ENCODE assay signal across 21 cellular contexts in the genomic region with DNA sequence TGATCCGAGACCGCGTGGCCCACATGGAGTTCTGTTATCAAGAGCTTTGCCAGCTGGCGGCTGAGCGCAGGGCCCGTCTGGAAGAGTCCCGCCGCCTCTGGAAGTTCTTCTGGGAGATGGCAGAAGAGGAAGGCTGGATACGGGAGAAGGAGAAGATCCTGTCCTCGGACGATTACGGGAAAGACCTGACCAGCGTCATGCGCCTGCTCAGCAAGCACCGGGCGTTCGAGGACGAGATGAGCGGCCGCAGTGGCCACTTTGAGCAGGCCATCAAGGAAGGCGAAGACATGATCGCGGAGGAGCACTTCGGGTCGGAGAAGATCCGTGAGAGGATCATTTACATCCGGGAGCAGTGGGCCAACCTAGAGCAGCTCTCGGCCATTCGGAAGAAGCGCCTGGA.
DNase-seq lines count a peak whose midpoint lies in the region; ATAC-seq and TF ChIP-seq lines count a peak whose summit lies in the region.
"Had no signal": no experiment of that assay in that cellular context is flagged by ENCODE, and none has a peak within 500 bp of the region (broad histone marks: within the 10 kb centered on the region; RNA-seq: fewer than 3 reads in every experiment).

No MANE protein-coding gene starts in this region.

- ATAC-seq in body of pancreas, result no peak
- no peak for ATAC-seq in psoas muscle
- ATAC-seq in HG03159 (IDR thresholded peaks at IDR 0.05; ENCODE audit: unreplicated experiment), result no peak
- ATAC-seq: HCT116, PC-3, right cardiac atrium had no signal

- H3K4me3 ChIP-seq in Caco-2 (ENCODE audit: low read depth, low read length) (no peak overlapping the region), OCI-LY1 (ENCODE audit: low read depth, low read length, poor library complexity, severe bottlenecking) (no peak overlapping the region), body of pancreas (no peak overlapping the region), smooth muscle cell (no peak overlapping the region), psoas muscle (no peak overlapping the region)
- H3K4me3 ChIP-seq: lung, thyroid gland had no signal

- H3K4me1 ChIP-seq in Caco-2 (peaks cover 13% of the 10 kb centered on the region), OCI-LY1 (ENCODE audit: insufficient read depth, low read length, severe bottlenecking) (peaks cover 30% of the 10 kb centered on the region), body of pancreas (peaks cover 48% of the 10 kb centered on the region), smooth muscle cell (ENCODE audit: low read depth) (peaks cover 7% of the 10 kb centered on the region), psoas muscle (peaks cover 20% of the 10 kb centered on the region)

- H3K4me2 ChIP-seq in OCI-LY1 (ENCODE audit: low read length) (no peak overlapping the region), smooth muscle cell (no peak overlapping the region)

- no peaks in the 10 kb centered on the region for H3K9me3 Mint-ChIP-seq in Caco-2 (ENCODE audit: unreplicated experiment)
- H3K9me3 Mint-ChIP-seq: activated naive CD4-positive, alpha-beta T cell treated with anti-CD3 and anti-CD28 coated beads, Interleukin-2, amount 10 ng/mL, durations not matched to agents 7 days and 5 days had no signal

- H3K9ac ChIP-seq in OCI-LY1 (ENCODE audit: low read length) (no peak overlapping the region), smooth muscle cell (ENCODE audit: low read depth) (no peak overlapping the region)

- H2AFZ ChIP-seq in OCI-LY1 (ENCODE audit: low read length) (no peak overlapping the region), smooth muscle cell (ENCODE audit: low read depth) (no peak overlapping the region)

- POLR2A ChIA-PET in Caco-2 (lab: Charles Lee), result no interaction called here

- H4K20me1 ChIP-seq in OCI-LY1 (ENCODE audit: insufficient read depth, low read length) (no peaks in the 10 kb centered on the region), smooth muscle cell (ENCODE audit: low read depth) (no peaks in the 10 kb centered on the region)

- peaks cover 19% of the 10 kb centered on the region for H3K4me1 Mint-ChIP-seq in Caco-2 (ENCODE audit: low read depth, unreplicated experiment)

- H3K9me2 ChIP-seq in OCI-LY1 (ENCODE audit: low read depth, low read length), result no peaks in the 10 kb centered on the region

- H3K27me3 ChIP-seq in Caco-2 (replicated peaks; ENCODE audit: control insufficient read depth, insufficient read depth, low read length) (no peaks in the 10 kb centered on the region), OCI-LY1 (ENCODE audit: insufficient read depth, low read length) (no peaks in the 10 kb centered on the region), body of pancreas (no peaks in the 10 kb centered on the region), smooth muscle cell (ENCODE audit: low read depth) (no peaks in the 10 kb centered on the region), psoas muscle (ENCODE audit: insufficient read depth in 3 of 3, low read length in 2 of 3) (no peaks in the 10 kb centered on the region)
- H3K27me3 ChIP-seq: thyroid gland had no signal

- H3K79me2 ChIP-seq in OCI-LY1 (ENCODE audit: insufficient read depth, low read length), result no peaks in the 10 kb centered on the region
- peaks cover 50% of the 10 kb centered on the region for H3K79me2 ChIP-seq in smooth muscle cell (ENCODE audit: low read depth)

- CTCF ChIA-PET in Caco-2 (lab: Charles Lee), result no interaction called here

- H3K27ac Mint-ChIP-seq in Caco-2 (ENCODE audit: unreplicated experiment), result peak overlapping the region; percentile 51
- H3K27ac Mint-ChIP-seq: activated naive CD4-positive, alpha-beta T cell treated with anti-CD3 and anti-CD28 coated beads, Interleukin-2, amount 10 ng/mL, durations not matched to agents 7 days and 5 days had no signal

- H3K27me3 Mint-ChIP-seq in Caco-2 (ENCODE audit: insufficient read depth, unreplicated experiment), result no peaks in the 10 kb centered on the region
- H3K27me3 Mint-ChIP-seq: activated naive CD4-positive, alpha-beta T cell treated with anti-CD3 and anti-CD28 coated beads, Interleukin-2, amount 10 ng/mL, durations not matched to agents 7 days and 5 days had no signal

- intact Hi-C loops in Caco-2 (cut with micrococcal nuclease; ENCODE audit: unreplicated experiment) (no loop called here), body of pancreas (cut with DNase I) (no loop called here), psoas muscle (cut with DNase I) (no loop called here)

- H3K36me3 Mint-ChIP-seq in Caco-2 (ENCODE audit: insufficient read depth, unreplicated experiment), result peaks cover 100% of the 10 kb centered on the region

- TF ChIP-seq POLR2A in body of pancreas (IDR thresholded peaks at IDR 0.05), result no peak

- no peaks in the 10 kb centered on the region for H3K9me3 ChIP-seq in Caco-2
- no peaks in the 10 kb centered on the region for H3K9me3 ChIP-seq in OCI-LY1 (ENCODE audit: low read length)
- H3K9me3 ChIP-seq in body of pancreas, result no peaks in the 10 kb centered on the region
- H3K9me3 ChIP-seq in smooth muscle cell (replicated peaks; ENCODE audit: low read depth), result no peaks in the 10 kb centered on the region
- H3K9me3 ChIP-seq in psoas muscle, result no peaks in the 10 kb centered on the region
- H3K9me3 ChIP-seq: thyroid gland had no signal

- H3K36me3 ChIP-seq in Caco-2 (ENCODE audit: control insufficient read depth, insufficient read depth, low read length) (peaks cover 26% of the 10 kb centered on the region), OCI-LY1 (ENCODE audit: insufficient read depth, low read length) (peaks cover 71% of the 10 kb centered on the region), body of pancreas (replicated peaks in 1 of 2; ENCODE audit: insufficient read depth in 1 of 2, low read depth in 2 of 2) (peaks cover 9 to 25% of the 10 kb centered on the region in 2 donors), smooth muscle cell (ENCODE audit: low read depth) (peaks cover 18% of the 10 kb centered on the region), psoas muscle (ENCODE audit: insufficient read depth in 1 of 2, low read depth in 1 of 2) (peaks cover 0 to 100% of the 10 kb centered on the region in 2 donors)

- TF ChIP-seq CTCF in Caco-2 (IDR thresholded peaks at IDR 0.05; ENCODE audit: insufficient read depth in 1 of 2, low read depth in 1 of 2, low read length in 1 of 2, severe bottlenecking in 1 of 2, unreplicated experiment in 1 of 2) (no peak), OCI-LY1 (IDR thresholded peaks at IDR 0.05; ENCODE audit: low read length) (no peak), body of pancreas (IDR thresholded peaks at IDR 0.05) (no peak), smooth muscle cell (IDR thresholded peaks at IDR 0.05; ENCODE audit: borderline replicate concordance, insufficient read depth, poor library complexity, severe bottlenecking) (no peak), psoas muscle (IDR thresholded peaks at IDR 0.05) (no peak)

- H3K4me3 Mint-ChIP-seq in Caco-2 (ENCODE audit: unreplicated experiment), result peak overlapping the region; percentile 34
- H3K4me3 Mint-ChIP-seq: activated naive CD4-positive, alpha-beta T cell treated with anti-CD3 and anti-CD28 coated beads, Interleukin-2, amount 10 ng/mL, durations not matched to agents 7 days and 5 days had no signal

- peak overlapping the region; percentile 18 for H3K27ac ChIP-seq in OCI-LY1 (ENCODE audit: low read depth, low read length, poor library complexity, severe bottlenecking)
- peak overlapping the region in 3 of 4 donors; percentile 74 to 88 (median 88) for H3K27ac ChIP-seq in body of pancreas
- peak overlapping the region; percentile 31 for H3K27ac ChIP-seq in smooth muscle cell (ENCODE audit: low read depth)
- H3K27ac ChIP-seq in psoas muscle, result no peak overlapping the region

- no peak for DNase-seq in Caco-2
- no peak for DNase-seq in body of pancreas
- no peak for DNase-seq in smooth muscle cell (lab: John Stamatoyannopoulos, UW; ENCODE audit: unreplicated experiment)
- DNase-seq in psoas muscle, result no peak
- no peak for DNase-seq in NCI-H2227 treated with DMSO at 0.1 percent for 48 hours (lab: John Stamatoyannopoulos, UW)
- DNase-seq: activated CD4-positive, alpha-beta T cell treated with anti-CD3 and anti-CD28 coated beads, Interleukin-2, amount 50 U/mL, for 4 hours; activated naive CD4-positive, alpha-beta T cell treated with anti-CD3 and anti-CD28 coated beads, Interleukin-2, amount 10 ng/mL, durations not matched to agents 7 days and 5 days; activated T-cell treated with anti-CD3 and anti-CD28 coated beads, Interleukin-2, amount 50 U/mL, for 1 hour; COR-L47; dermis blood vessel endothelial cell; foreskin fibroblast; hypothalamus; islet precursor cell; PC-3; right cardiac atrium; T-helper 1 cell; thyroid gland had no signal

- H3F3A ChIP-seq in OCI-LY1 (ENCODE audit: insufficient read depth, low read length) (no peaks in the 10 kb centered on the region), smooth muscle cell (ENCODE audit: low read depth) (peaks cover 25% of the 10 kb centered on the region)

- 94 to 96% methylated on average over 30 of the region's 30 CpGs for WGBS in body of pancreas, 2 donors
- 97% methylated on average over 30 of the region's 30 CpGs for WGBS in smooth muscle cell (ENCODE audit: low lambda C conversion rate)
- 93 to 96% (median 95%) methylated on average over 30 of the region's 30 CpGs for WGBS in psoas muscle, 3 donors

- BruUV-seq in Caco-2 (replicated peaks; lab: Mats Ljungman, UMichigan), result no TSS peak
